5 cellular contexts compared by ENCODE assay signal in genomic region chr4:9243579-9243978, GRCh38. TPM values are rescaled to one million over a fixed set of nuclear protein-coding genes. Genes with fewer than 3 reads are reported as not detected.
"Had no signal": no experiment of that assay in that cellular context is flagged by ENCODE, and none has a peak within 500 bp of the region (broad histone marks: within the 10 kb centered on the region; RNA-seq: fewer than 3 reads in every experiment).

USP17L17 (plus strand) TSS chr4:9243879; CDS start chr4:9243879, 0 bp downstream.

RNA-seq across cellular contexts. Expression of gene USP17L17, which starts in this region (rescaled TPM):
- total RNA-seq: HepG2, HT-29, HT1080, IMR-90, K562 had no signal
